Comparison of ENCODE assay signal across 15 cellular contexts in genomic region chr17:64060331-64060730, GRCh38. TPM values are rescaled to one million over a fixed set of nuclear protein-coding genes. Genes with fewer than 3 reads are reported as not detected.
DNase-seq lines count a peak whose midpoint lies in the region; ATAC-seq and TF ChIP-seq lines count a peak whose summit lies in the region.
"Had no signal": no experiment of that assay in that cellular context is flagged by ENCODE, and none has a peak within 500 bp of the region (broad histone marks: within the 10 kb centered on the region; RNA-seq: fewer than 3 reads in every experiment).

No MANE protein-coding gene starts in this region.

- DNase-seq in CD14-positive monocyte (ENCODE audit: low spot score), result no peak
- DNase-seq in CD4-positive, alpha-beta memory T cell, result no peak
- no peak for DNase-seq in WTC11 (ENCODE audit: low spot score)
- peak; percentile 14 for DNase-seq in endothelial cell (ENCODE audit: low spot score)
- DNase-seq in NCI-H69 (lab: John Stamatoyannopoulos, UW), result no peak
- DNase-seq in NCI-H82 treated with DMSO at 0.1 percent for 48 hours (lab: John Stamatoyannopoulos, UW; ENCODE audit: unreplicated experiment), result no peak
- DNase-seq in NCI-H2196 treated with DMSO at 0.1 percent for 48 hours (lab: John Stamatoyannopoulos, UW; ENCODE audit: unreplicated experiment), result no peak
- DNase-seq in stomach, result no peak
- DNase-seq: AML-193, amygdala, NCI-H1436 treated with DMSO at 0.1 percent for 48 hours, NCI-H2171 had no signal

- CTCF ChIA-PET in CD4-positive, alpha-beta memory T cell (lab: Charles Lee; ENCODE audit: partially characterized antibody), result interaction anchor here (0.7 to 10.1 kb wide), 6 partner anchors 9 to 155 kb away, joined by 3 to 153 read pairs (median 4); partner anchors contain the start of gene ERN1
- CTCF ChIA-PET in WTC11 (lab: Charles Lee), result interaction anchor here (0.9 to 8.0 kb wide), 3 partner anchors 24 to 114 kb away, joined by 4 to 364 read pairs (median 6); partner anchors contain the start of gene ERN1

- WGBS in stomach, 5 donors, result 74 to 82% (median 76%) methylated on average over 5 of the region's 5 CpGs

- H3K4me3 Mint-ChIP-seq in CD14-positive monocyte (peak overlapping the region in 1 of 2 donors; percentile 1), WTC11 (no peak overlapping the region), endothelial cell (ENCODE audit: unreplicated experiment) (peak overlapping the region; percentile 32)
- peak overlapping the region in 6 of 8 donors; percentile 10 to 82 (median 47) for H3K4me3 Mint-ChIP-seq in CD4-positive, alpha-beta memory T cell

- TF ChIP-seq EP300 in stomach (IDR thresholded peaks at IDR 0.05), result no peak

- H3K4me1 Mint-ChIP-seq in CD14-positive monocyte, result peaks cover 57% of the 10 kb centered on the region
- peaks cover 43 to 100% (median 72%) of the 10 kb centered on the region in 4 donors for H3K4me1 Mint-ChIP-seq in CD4-positive, alpha-beta memory T cell
- H3K4me1 Mint-ChIP-seq in WTC11, result peaks cover 27% of the 10 kb centered on the region
- H3K4me1 Mint-ChIP-seq in endothelial cell (ENCODE audit: unreplicated experiment), result peaks cover 49% of the 10 kb centered on the region

- H3K9me3 ChIP-seq in CD4-positive, alpha-beta memory T cell (ENCODE audit: control insufficient read depth in 1 of 2, low read length in 2 of 2), result no peaks in the 10 kb centered on the region
- no peaks in the 10 kb centered on the region for H3K9me3 ChIP-seq in stomach

- no peaks in the 10 kb centered on the region for H3K27me3 ChIP-seq in CD4-positive, alpha-beta memory T cell (ENCODE audit: insufficient read depth, low read length)
- no peaks in the 10 kb centered on the region for H3K27me3 ChIP-seq in stomach

- POLR2A ChIA-PET in CD4-positive, alpha-beta memory T cell (lab: Charles Lee; ENCODE audit: partially characterized antibody), result interaction anchor here (1.0 to 2.3 kb wide), 4 partner anchors 10 to 86 kb away, joined by 5 to 11 read pairs (median 6); partner anchors contain the start of gene ERN1
- POLR2A ChIA-PET in WTC11 (lab: Charles Lee), result no interaction called here

- H3K9me3 Mint-ChIP-seq in CD14-positive monocyte (no peaks in the 10 kb centered on the region), WTC11 (no peaks in the 10 kb centered on the region), endothelial cell (ENCODE audit: unreplicated experiment) (no peaks in the 10 kb centered on the region)
- H3K9me3 Mint-ChIP-seq in CD4-positive, alpha-beta memory T cell, result peaks cover 0 to 5% (median 0%) of the 10 kb centered on the region in 8 donors

- H3K36me3 ChIP-seq in CD4-positive, alpha-beta memory T cell (ENCODE audit: insufficient read depth, low read length), result peaks cover 58% of the 10 kb centered on the region
- H3K36me3 ChIP-seq in stomach, result peaks cover 53 to 98% (median 94%) of the 10 kb centered on the region in 4 donors

- H3K27me3 Mint-ChIP-seq in CD14-positive monocyte (ENCODE audit: low read depth in 3 of 3) (peaks cover 0 to 2% (median 0%) of the 10 kb centered on the region in 3 donors), WTC11 (ENCODE audit: low read depth) (no peaks in the 10 kb centered on the region), endothelial cell (ENCODE audit: unreplicated experiment) (peaks cover 6% of the 10 kb centered on the region)
- H3K27me3 Mint-ChIP-seq in CD4-positive, alpha-beta memory T cell, result no peaks in the 10 kb centered on the region
- H3K27me3 Mint-ChIP-seq: progenitor cell of endocrine pancreas had no signal

- H3K27ac Mint-ChIP-seq in CD14-positive monocyte (peak overlapping the region; percentile 1 to 92 (median 87)), WTC11 (peak overlapping the region; percentile 17), endothelial cell (ENCODE audit: unreplicated experiment) (peak overlapping the region; percentile 94)
- H3K27ac Mint-ChIP-seq in CD4-positive, alpha-beta memory T cell, result peak overlapping the region; percentile 71 to 92 (median 82)
- H3K27ac Mint-ChIP-seq: progenitor cell of endocrine pancreas had no signal

- H3K4me1 ChIP-seq in CD4-positive, alpha-beta memory T cell (ENCODE audit: insufficient read depth, low read length), result peaks cover 79% of the 10 kb centered on the region
- peaks cover 0 to 51% (median 11%) of the 10 kb centered on the region in 4 donors for H3K4me1 ChIP-seq in stomach

- peak overlapping the region; percentile 11 for H3K27ac ChIP-seq in CD4-positive, alpha-beta memory T cell (ENCODE audit: low read depth, low read length)
- H3K27ac ChIP-seq in stomach, result peak overlapping the region in 2 of 5 donors; percentile 12 to 36

- no peak for TF ChIP-seq POLR2A in stomach (IDR thresholded peaks at IDR 0.05)

- ATAC-seq in WTC11, result no peak

- H3K4me3 ChIP-seq in CD4-positive, alpha-beta memory T cell (ENCODE audit: low read length in 2 of 2), result no peak overlapping the region
- H3K4me3 ChIP-seq in stomach, result no peak overlapping the region
- H3K4me3 ChIP-seq: skin epidermis had no signal

- peaks cover 81 to 87% of the 10 kb centered on the region in 2 donors for H3K36me3 Mint-ChIP-seq in CD14-positive monocyte
- peaks cover 82 to 93% of the 10 kb centered on the region in 2 donors for H3K36me3 Mint-ChIP-seq in CD4-positive, alpha-beta memory T cell
- H3K36me3 Mint-ChIP-seq in WTC11, result no peaks in the 10 kb centered on the region; the same call in 1 of the 2 replicates
- H3K36me3 Mint-ChIP-seq in endothelial cell (ENCODE audit: low read depth, unreplicated experiment), result peaks cover 41% of the 10 kb centered on the region

- no peak for TF ChIP-seq CTCF in CD14-positive monocyte (IDR thresholded peaks at IDR 0.05)
- no peak for TF ChIP-seq CTCF in WTC11 (IDR thresholded peaks at IDR 0.05)
- TF ChIP-seq CTCF in endothelial cell (IDR thresholded peaks at IDR 0.05; ENCODE audit: unreplicated experiment), result no peak
- no peak for TF ChIP-seq CTCF in stomach (IDR thresholded peaks at IDR 0.05)

- intact Hi-C loops in CD14-positive monocyte (cut with micrococcal nuclease), result loop anchor here (2.0 to 5.0 kb wide), 3 partner anchors 57 to 72 kb away; partner anchors contain the start of gene ERN1 (in 2 of the 2)
- intact Hi-C loops in CD4-positive, alpha-beta memory T cell (cut with micrococcal nuclease), result no loop called here
- intact Hi-C loops in stomach (cut with DNase I; ENCODE audit: low total_unique reads), result no loop called here

TF ChIP-seq in WTC11, 78 proteins besides CTCF, POLR2A, EP300 and RAD21 (continues in another document):
- TF ChIP-seq JUN (CRISPR knock-in tag; IDR thresholded peaks at IDR 0.05) (no peak), PRDM15 (CRISPR knock-in tag; IDR thresholded peaks at IDR 0.05) (no peak), FOXP4 (CRISPR knock-in tag; IDR thresholded peaks at IDR 0.05) (no peak)

RNA-seq across cellular contexts. Expression of gene ICAM2, which starts 39.9 kb away (rescaled TPM):
- polyA plus RNA-seq in CD14-positive monocyte, result 100 to 1,000 TPM; 174 to 186 TPM
- 100 to 1,000 TPM; 150 to 158 TPM for total RNA-seq in CD4-positive, alpha-beta memory T cell
- polyA plus RNA-seq in CD4-positive, alpha-beta memory T cell, result 100 to 1,000 TPM; 411 to 591 TPM
- 0.33 to 0.57 TPM (median 0.44 TPM) in 3 replicates for total RNA-seq in WTC11 (2021)
- 52.1 TPM for total RNA-seq in endothelial cell (ENCODE audit: unreplicated experiment)
- 10 to 100 TPM in 1 of 5 donors, 1 to 10 TPM in 2, not detected in 2; 4.7 to 25.3 (median 9.9) TPM for total RNA-seq in stomach
- polyA plus RNA-seq in stomach, result 10 to 100 TPM in 2 of 3 donors, 1 to 10 TPM in 1; 8.2 to 15.4 (median 11.5) TPM
- total RNA-seq: chondrocyte had no signal

Comparison
In these comparisons a context has a peak if more than half of its experiments do, and no peak if none do; other contexts are left out.
1. H3K27ac Mint-ChIP-seq: peak in every context shown above with its lines; median percentile 94 in endothelial cell; 87 in CD14-positive monocyte; 82 in CD4-positive, alpha-beta memory T cell; 17 in WTC11.
2. intact Hi-C loops: an anchor here in CD14-positive monocyte (2.0 to 5.0 kb wide); none called in CD4-positive, alpha-beta memory T cell and stomach.